ENCODE assay signal across 24 cellular contexts in the genomic region with DNA sequence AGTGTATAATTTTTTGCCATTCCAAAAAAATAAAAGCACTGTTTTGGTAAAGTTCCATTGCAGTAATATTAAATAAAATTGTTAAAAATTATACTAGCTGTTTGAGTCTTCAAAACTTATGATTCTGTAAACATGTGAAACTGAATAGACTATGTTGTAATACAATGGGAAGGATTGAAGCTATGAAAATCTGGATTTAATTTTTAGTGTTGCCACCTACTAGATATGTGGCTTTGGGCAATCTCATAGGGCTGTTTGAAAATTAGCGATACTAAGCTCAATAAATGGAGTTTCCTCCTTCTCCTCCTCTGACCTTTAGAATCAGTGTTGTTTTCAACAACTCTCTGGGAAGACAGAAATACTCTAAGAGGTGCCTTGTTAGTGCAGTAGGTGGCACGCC.
"Had no signal": no experiment of that assay in that cellular context is flagged by ENCODE, and none has a peak within 500 bp of the region (broad histone marks: within the 10 kb centered on the region; RNA-seq: fewer than 3 reads in every experiment).

No MANE protein-coding gene starts in this region.

- H3K27ac Mint-ChIP-seq: activated CD4-positive, alpha-beta T cell treated with anti-CD3 and anti-CD28 coated beads for 36 hours; activated naive CD4-positive, alpha-beta T cell treated with anti-CD3 and anti-CD28 coated beads, Interleukin-2, amount 10 ng/mL, durations not matched to agents 7 days and 5 days; dendritic cell treated with granulocyte-macrophage colony-stimulating factor and Interleukin-4, amounts not matched to agents 40 ng/mL and 50 ng/mL, for 4 days; natural killer cell treated with Interleukin-12 subunit alpha and Interleukin-12 subunit beta and Interleukin-15 and Interleukin-18, amount 100 ng/mL, for 72 hours; stimulated activated naive CD8-positive, alpha-beta T cell treated with anti-CD3 and anti-CD28 coated beads, Interleukin-15, Interleukin-2, amounts not matched to agents 100 ng/mL and 50 ng/mL, for 24 hours had no signal

- H3K27ac ChIP-seq: left ventricle myocardium inferior, neutrophil, ovary, prostate gland, tibial artery, uterus had no signal

- H3K27me3 Mint-ChIP-seq: activated CD4-positive, alpha-beta T cell treated with anti-CD3 and anti-CD28 coated beads for 36 hours; activated naive CD4-positive, alpha-beta T cell treated with anti-CD3 and anti-CD28 coated beads, Interleukin-2, amount 10 ng/mL, durations not matched to agents 7 days and 5 days; dendritic cell treated with granulocyte-macrophage colony-stimulating factor and Interleukin-4, amounts not matched to agents 40 ng/mL and 50 ng/mL, for 4 days; natural killer cell treated with Interleukin-12 subunit alpha and Interleukin-12 subunit beta and Interleukin-15 and Interleukin-18, amount 100 ng/mL, for 72 hours; stimulated activated naive CD8-positive, alpha-beta T cell treated with anti-CD3 and anti-CD28 coated beads, Interleukin-15, Interleukin-2, amounts not matched to agents 100 ng/mL and 50 ng/mL, for 24 hours had no signal

- H3K9me3 Mint-ChIP-seq: activated naive CD4-positive, alpha-beta T cell treated with anti-CD3 and anti-CD28 coated beads, Interleukin-2, amount 10 ng/mL, durations not matched to agents 7 days and 5 days; activated T-cell treated with anti-CD3 and anti-CD28 coated beads, Interleukin-2, amount 50 U/mL, for 4 hours; dendritic cell treated with granulocyte-macrophage colony-stimulating factor and Interleukin-4, amounts not matched to agents 40 ng/mL and 50 ng/mL, for 4 days; natural killer cell treated with Interleukin-12 subunit alpha and Interleukin-12 subunit beta and Interleukin-15 and Interleukin-18, amount 100 ng/mL, for 72 hours; stimulated activated naive CD8-positive, alpha-beta T cell treated with anti-CD3 and anti-CD28 coated beads, Interleukin-15, Interleukin-2, amounts not matched to agents 100 ng/mL and 50 ng/mL, for 24 hours; WTC11 had no signal

- H3K9me3 ChIP-seq: body of pancreas, gastrocnemius medialis, left ventricle myocardium inferior, neutrophil, ovary, prostate gland, tibial artery, uterus had no signal

- H3K36me3 Mint-ChIP-seq: natural killer cell treated with Interleukin-12 subunit alpha and Interleukin-12 subunit beta and Interleukin-15 and Interleukin-18, amount 100 ng/mL, for 72 hours had no signal

- H3K4me1 ChIP-seq: prostate gland had no signal

- ATAC-seq: activated CD4-positive, alpha-beta T cell treated with anti-CD3 and anti-CD28 coated beads for 36 hours; activated T-cell treated with anti-CD3 and anti-CD28 coated beads, Interleukin-2, amount 50 U/mL, for 4 hours; body of pancreas; gastrocnemius medialis; natural killer cell treated with Interleukin-12 subunit alpha and Interleukin-12 subunit beta and Interleukin-15 and Interleukin-18, amount 100 ng/mL, for 72 hours; WTC11 had no signal

- H3K4me3 ChIP-seq: body of pancreas, gastrocnemius medialis, left ventricle myocardium inferior, ovary, prostate gland, tibial artery, uterus had no signal

- H3K27me3 ChIP-seq: body of pancreas, gastrocnemius medialis, neutrophil, ovary, tibial artery, uterus had no signal

- DNase-seq: activated CD4-positive, alpha-beta T cell treated with anti-CD3 and anti-CD28 coated beads for 36 hours; activated CD4-positive, alpha-beta T cell treated with anti-CD3 and anti-CD28 coated beads, Interleukin-2, amount 50 U/mL, for 4 hours; activated CD8-positive, alpha-beta memory T cell treated with anti-CD3 and anti-CD28 coated beads, Interleukin-2, amount 50 U/mL, for 48 hours; activated effector memory CD4-positive, alpha-beta T cell treated with Interleukin-2 at 50 U/mL for 16 hours; activated naive CD4-positive, alpha-beta T cell treated with anti-CD3 and anti-CD28 coated beads, Interleukin-2, amount 10 ng/mL, durations not matched to agents 7 days and 5 days; activated T-cell treated with anti-CD3 and anti-CD28 coated beads, Interleukin-2, amount 50 U/mL, for 4 hours; body of pancreas; effector CD4-positive, alpha-beta T cell; erythroblast; gastrocnemius medialis; hippocampal formation; left ventricle myocardium inferior; mammary epithelial cell; midbrain; ovary; stimulated activated CD4-positive, alpha-beta T cell treated with anti-CD3 and anti-CD28 coated beads, Interleukin-1b, Interleukin-23, amount 100 ng/mL, for 48 hours; tibial artery; uterus had no signal

- H3K4me3 Mint-ChIP-seq: activated CD4-positive, alpha-beta T cell treated with anti-CD3 and anti-CD28 coated beads for 36 hours; activated naive CD4-positive, alpha-beta T cell treated with anti-CD3 and anti-CD28 coated beads, Interleukin-2, amount 10 ng/mL, durations not matched to agents 7 days and 5 days; activated T-cell treated with anti-CD3 and anti-CD28 coated beads, Interleukin-2, amount 50 U/mL, for 4 hours; dendritic cell treated with granulocyte-macrophage colony-stimulating factor and Interleukin-4, amounts not matched to agents 40 ng/mL and 50 ng/mL, for 4 days; natural killer cell treated with Interleukin-12 subunit alpha and Interleukin-12 subunit beta and Interleukin-15 and Interleukin-18, amount 100 ng/mL, for 72 hours; WTC11 had no signal

- H3K36me3 ChIP-seq: gastrocnemius medialis, left ventricle myocardium inferior, neutrophil, ovary, prostate gland, tibial artery, uterus had no signal
